ENCODE assay signal across 9 cellular contexts in genomic region chr15:81475926-81476325, GRCh38.
"Had no signal": no experiment of that assay in that cellular context is flagged by ENCODE, and none has a peak within 500 bp of the region (broad histone marks: within the 10 kb centered on the region; RNA-seq: fewer than 3 reads in every experiment).

No MANE protein-coding gene starts in this region.

- H3K4me1 Mint-ChIP-seq: IgD-negative memory B cell had no signal

- H3K4me3 Mint-ChIP-seq: HFFc6, IgD-negative memory B cell had no signal

- H3K4me3 ChIP-seq: GM23248, HAP-1 had no signal

- H3K9ac ChIP-seq: GM23248 had no signal

- H3K36me3 ChIP-seq: HAP-1 had no signal

- H2AFZ ChIP-seq: GM23248 had no signal

- H3K36me3 Mint-ChIP-seq: IgD-negative memory B cell had no signal

- ATAC-seq: HCT116, HepG2 had no signal

- H3K27ac Mint-ChIP-seq: HFFc6, IgD-negative memory B cell had no signal

- DNase-seq: GM23248, GOT3, H7, HFFc6 had no signal

- H3K27ac ChIP-seq: GM23248, HL-60 had no signal

- H3K9me3 Mint-ChIP-seq: HFFc6, IgD-negative memory B cell had no signal

- H3K9me3 ChIP-seq: HAP-1 had no signal

- H3K4me1 ChIP-seq: HAP-1 had no signal
